17 cellular contexts compared by ENCODE assay signal in genomic region chr12:11991604-11992003, GRCh38.
DNase-seq lines count a peak whose midpoint lies in the region; FAIRE-seq and TF ChIP-seq lines count a peak whose summit lies in the region.
"Had no signal": no experiment of that assay in that cellular context is flagged by ENCODE, and none has a peak within 500 bp of the region (broad histone marks: within the 10 kb centered on the region; RNA-seq: fewer than 3 reads in every experiment).

No MANE protein-coding gene starts in this region.

- H3K36me3 ChIP-seq in brain microvascular endothelial cell (replicated peaks) = no peaks in the 10 kb centered on the region
- H3K36me3 ChIP-seq in small intestine (ENCODE audit: control insufficient read depth in 2 of 2, insufficient read depth in 2 of 2, low read length in 2 of 2) = no peaks in the 10 kb centered on the region
- H3K36me3 ChIP-seq: BE2C had no signal

- WGBS in small intestine, 3 donors = 85 to 92% (median 86%) methylated on average over 4 of the region's 4 CpGs

- TF ChIP-seq CTCF in brain microvascular endothelial cell (IDR thresholded peaks at IDR 0.05; ENCODE audit: low read depth, low read length, missing control alignments) = no peak

- no peak overlapping the region for H3K4me3 ChIP-seq in brain microvascular endothelial cell (ENCODE audit: low read depth, low read length)
- no peak overlapping the region for H3K4me3 ChIP-seq in small intestine (ENCODE audit: low read depth in 1 of 2, low read length in 2 of 2)

- DNase-seq in EL (peak; percentile 62), RCC 7860 (ENCODE audit: low spot score) (peak; percentile 7), brain microvascular endothelial cell (peak; percentile 13), myocyte (ENCODE audit: low read depth) (peak; percentile 52), NCI-H345 (lab: John Stamatoyannopoulos, UW) (no peak), C1 segment of cervical spinal cord (lab: John Stamatoyannopoulos, UW) (no peak), small intestine (no peak)
- DNase-seq in activated effector memory CD4-positive, alpha-beta T cell treated with anti-CD3 and anti-CD28 coated beads, Interleukin-2, amount 50 U/mL, for 16 hours = no peak
- DNase-seq: BE2C; CD8-positive, alpha-beta T cell; HCEC 1CT; IMR-90; NCI-H1436; NCI-H2081; NCI-H2227 treated with DMSO at 0.1 percent for 48 hours; NCI-H526 treated with DMSO at 0.1 percent for 48 hours; OCI-M1 had no signal

- no peaks in the 10 kb centered on the region for H3K9me3 ChIP-seq in small intestine (ENCODE audit: control insufficient read depth, low read depth)
- H3K9me3 ChIP-seq: BE2C had no signal

- no peaks in the 10 kb centered on the region for H3K27me3 ChIP-seq in brain microvascular endothelial cell (replicated peaks)
- H3K27me3 ChIP-seq in small intestine (ENCODE audit: control insufficient read depth in 2 of 2, insufficient read depth in 2 of 2, low read length in 2 of 2) = no peaks in the 10 kb centered on the region
- H3K27me3 ChIP-seq: BE2C had no signal

- no peaks in the 10 kb centered on the region for H3K4me1 ChIP-seq in small intestine (ENCODE audit: control insufficient read depth in 2 of 2, insufficient read depth in 1 of 2, low read depth in 1 of 2, low read length in 1 of 2)

- FAIRE-seq in RCC 7860 (lab: Jason Lieb, UNC) = no peak
- no peak for FAIRE-seq in small intestine (lab: Jason Lieb, UNC)

- no peak overlapping the region for H3K27ac ChIP-seq in brain microvascular endothelial cell
- H3K27ac ChIP-seq in small intestine (ENCODE audit: low read depth in 1 of 2, low read length in 1 of 2) = no peak overlapping the region

- in situ Hi-C loops in brain microvascular endothelial cell (cut with HindIII; ENCODE audit: low pct_ligation_motif_present, low sequenced_read_pairs) = no loop called here

Comparison
In these comparisons a context has a peak if more than half of its experiments do, and no peak if none do; other contexts are left out.
1. DNase-seq: peak in EL (single experiment), RCC 7860 (single experiment), brain microvascular endothelial cell (single experiment) and myocyte (single experiment); none in NCI-H345 (single experiment), activated effector memory CD4-positive, alpha-beta T cell treated with anti-CD3 and anti-CD28 coated beads, Interleukin-2, amount 50 U/mL, for 16 hours (single experiment), C1 segment of cervical spinal cord (0 of 14) and small intestine (single experiment).